1 cellular context compared by ENCODE assay signal in genomic region chr7:38342135-38342534, GRCh38.
TF ChIP-seq lines count a peak whose summit lies in the region.
"Not testable (repeated sequence)": the region's sequence is repeated elsewhere in the genome, so short reads cannot be mapped to it uniquely, and the experiment has no call there.

No MANE protein-coding gene starts in this region.

TF ChIP-seq in K562, 482 proteins besides CTCF, POLR2A, EP300 and RAD21:
- TF ChIP-seq ZNF592 (IDR thresholded peaks at IDR 0.05) = 0 out of 2 replicates have a peak, but pooled peaks have one; percentile 14
- TF ChIP-seq TAF1 (IDR thresholded peaks at IDR 0.05; ENCODE audit: control insufficient read depth, extremely low read depth, insufficient read depth, low read length, severe bottlenecking) = peak; percentile 19
- peak; percentile 52 for TF ChIP-seq L3MBTL2 (IDR thresholded peaks at IDR 0.05)
- peak; percentile 61 for TF ChIP-seq MAX (CRISPR knock-in tag; IDR thresholded peaks at IDR 0.05)
- peak; percentile 57; the same call in 1 of the 2 replicates for TF ChIP-seq EP400 (IDR thresholded peaks at IDR 0.05)
- TF ChIP-seq MYC (IDR thresholded peaks at IDR 0.05; ENCODE audit: low read depth, low read length) = peak; percentile 84
- TF ChIP-seq MYC (CRISPR knock-in tag; IDR thresholded peaks at IDR 0.05; ENCODE audit: borderline replicate concordance, low read depth) = not testable (repeated sequence)
- peak; percentile 73 for TF ChIP-seq NKRF (IDR thresholded peaks at IDR 0.05; ENCODE audit: borderline replicate concordance)
- peak in 1 of 2 experiments; percentile 66; a peak in 1 of 4 replicates for TF ChIP-seq HDAC1 (IDR thresholded peaks at IDR 0.05)
- TF ChIP-seq E2F6 (IDR thresholded peaks at IDR 0.05; ENCODE audit: borderline replicate concordance in 1 of 2, extremely low read depth in 1 of 2, insufficient read depth in 1 of 2, insufficient read length in 1 of 2, low read depth in 1 of 2, low read length in 1 of 2, poor library complexity in 1 of 2, severe bottlenecking in 1 of 2) = peak; percentile 23 to 55
- peak; percentile 77 for TF ChIP-seq MGA (IDR thresholded peaks at IDR 0.05)
- TF ChIP-seq MNT (conservative IDR thresholded peaks at IDR 0.05) = peak; percentile 62 to 64; a peak in 3 of 4 replicates
TF ChIP-seq in K562: peak in this region for 11; not testable (repeated sequence) for 471.
